ENCODE assay signal across 30 cellular contexts in the genomic region with DNA sequence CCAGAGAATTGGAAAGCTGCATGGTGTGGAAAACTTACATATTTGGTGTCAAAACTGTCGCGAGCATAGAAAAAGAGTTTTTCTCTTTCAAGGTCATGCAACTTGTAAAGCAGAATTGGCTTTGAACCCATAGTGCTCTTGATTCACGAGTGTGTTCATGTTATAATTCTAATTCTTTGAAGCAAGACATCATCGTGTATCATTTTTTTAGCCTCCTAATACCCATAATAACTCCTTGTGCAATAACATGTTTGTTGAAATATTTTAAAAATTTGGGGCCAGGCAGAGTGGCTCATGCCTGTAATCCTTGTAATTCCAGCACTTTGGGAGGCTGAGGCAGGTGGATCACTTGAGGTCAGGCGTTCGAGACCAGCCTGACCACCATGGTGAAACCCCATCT. TPM values are rescaled to one million over a fixed set of nuclear protein-coding genes. Genes with fewer than 3 reads are reported as not detected.
"Had no signal": no experiment of that assay in that cellular context is flagged by ENCODE, and none has a peak within 500 bp of the region (broad histone marks: within the 10 kb centered on the region; RNA-seq: fewer than 3 reads in every experiment).

No MANE protein-coding gene starts in this region.

- H3K4me1 ChIP-seq: lower lobe of right lung, neural progenitor cell, right atrium auricular region, right lobe of liver, tibial nerve, uterus had no signal

- FAIRE-seq: keratinocyte, small intestine had no signal

- DNase-seq: heart right ventricle; left colon; left lung; lower lobe of right lung; mammary epithelial cell; mesenchymal stem cell; naive B cell; natural killer cell; nephron progenitor cell; occipital lobe; right lobe of liver; small intestine; spleen; stimulated activated CD4-positive, alpha-beta T cell treated with anti-CD3 and anti-CD28 coated beads, Interleukin-4, amount 100 ng/mL, for 24 hours; stimulated activated naive CD4-positive, alpha-beta T cell; uterus had no signal

- H2AFZ ChIP-seq: hepatocyte, neural progenitor cell had no signal

- H3K4me3 ChIP-seq: heart right ventricle, hepatocyte, left lung, lower lobe of right lung, neural progenitor cell, right atrium auricular region, right lobe of liver, spleen, tibial nerve, uterus had no signal

- H3K4me2 ChIP-seq: hepatocyte, neural progenitor cell had no signal

- ATAC-seq: heart right ventricle; left colon; left lung; lower lobe of right lung; natural killer cell; right lobe of liver; stimulated activated effector memory CD8-positive, alpha-beta T cell treated with anti-CD3 and anti-CD28 coated beads, Interleukin-12 subunit alpha, Interleukin-12 subunit beta, amount 100 ng/mL, for 72 hours had no signal

- H3K27ac ChIP-seq: heart right ventricle, hepatocyte, left lung, lower lobe of right lung, neural progenitor cell, neutrophil, right atrium auricular region, right lobe of liver, spleen, uterus had no signal

- H3K9ac ChIP-seq: neural progenitor cell had no signal

- H3K27me3 ChIP-seq: heart right ventricle, hepatocyte, left lung, neural progenitor cell, right atrium auricular region, right lobe of liver, tibial nerve, uterus had no signal

- H3K36me3 ChIP-seq: heart right ventricle, left lung, lower lobe of right lung, neural progenitor cell, neutrophil, right atrium auricular region, right lobe of liver, spleen, tibial nerve, uterus had no signal

- H3K79me2 ChIP-seq: hepatocyte had no signal

RNA-seq across cellular contexts. Expression of gene CCL24, which starts 4.2 kb away (rescaled TPM):
- total RNA-seq: hepatocyte, mammary epithelial cell, natural killer cell, occipital lobe, osteocyte, progenitor cell of endocrine pancreas, pulmonary artery endothelial cell, renal cortical epithelial cell, right atrium auricular region, temporal lobe, tibial nerve, ureter, uterus had no signal
- polyA plus RNA-seq: hepatocyte, keratinocyte, mammary epithelial cell had no signal

RNA-seq across cellular contexts. Expression of gene CCL26, which starts 37.4 kb away (rescaled TPM):
- total RNA-seq: liver, lower lobe of right lung, mammary epithelial cell, natural killer cell, occipital lobe, osteocyte, progenitor cell of endocrine pancreas, pulmonary artery endothelial cell, renal cortical epithelial cell, right lobe of liver, spleen, temporal lobe, uterus had no signal
- polyA plus RNA-seq: keratinocyte, mammary epithelial cell had no signal
